Comparison of ENCODE assay signal across 25 cellular contexts in genomic region chr12:103780093-103780440, GRCh38.
DNase-seq lines count a peak whose midpoint lies in the region; ATAC-seq, FAIRE-seq and TF ChIP-seq lines count a peak whose summit lies in the region.
"Had no signal": no experiment of that assay in that cellular context is flagged by ENCODE, and none has a peak within 500 bp of the region (broad histone marks: within the 10 kb centered on the region; RNA-seq: fewer than 3 reads in every experiment).

No MANE protein-coding gene starts in this region.

- no peaks in the 10 kb centered on the region for H3K4me1 ChIP-seq in mammary epithelial cell (ENCODE audit: insufficient read depth, low read length)
- H3K4me1 ChIP-seq in pancreas = peaks cover 0 to 10% (median 0%) of the 10 kb centered on the region in 3 donors
- H3K4me1 ChIP-seq: ascending aorta, BLaER1, HAP-1 had no signal

- H3K27me3 ChIP-seq in mammary epithelial cell (ENCODE audit: insufficient read depth, low read length) (no peaks in the 10 kb centered on the region), pancreas (no peaks in the 10 kb centered on the region)
- H3K27me3 ChIP-seq: ascending aorta, BLaER1, heart left ventricle, SJSA1 had no signal

- H3K9me3 ChIP-seq in mammary epithelial cell (replicated peaks; ENCODE audit: insufficient read depth, low read length) (no peaks in the 10 kb centered on the region), pancreas (no peaks in the 10 kb centered on the region)
- H3K9me3 ChIP-seq: ascending aorta, BLaER1, Caco-2, HAP-1, heart left ventricle, SJSA1 had no signal

- no peak overlapping the region for H3K4me3 Mint-ChIP-seq in MCF 10A (ENCODE audit: unreplicated experiment)
- H3K4me3 Mint-ChIP-seq: activated naive CD4-positive, alpha-beta T cell treated with anti-CD3 and anti-CD28 coated beads, Interleukin-2, amount 10 ng/mL, durations not matched to agents 7 days and 5 days; activated T-cell treated with anti-CD3 and anti-CD28 coated beads, Interleukin-2, amount 50 U/mL, for 4 hours had no signal

- H3K36me3 ChIP-seq in mammary epithelial cell (ENCODE audit: insufficient read depth, low read length) (peaks cover 57% of the 10 kb centered on the region), pancreas (peaks cover 0 to 14% (median 0%) of the 10 kb centered on the region in 3 donors)

- no peak for FAIRE-seq in pancreas (lab: Jason Lieb, UNC)

- CTCF ChIA-PET in mammary epithelial cell (lab: Charles Lee; ENCODE audit: low non-redundant PET) (no interaction called here), MCF 10A (lab: Yijun Ruan, JAX) (interaction anchor here (0.6 to 3.1 kb wide), 4 partner anchors 9 to 283 kb away, joined by 3 to 20 read pairs (median 8); no protein-coding TSS in a partner anchor)

- peak; percentile 37 for DNase-seq in mammary epithelial cell
- DNase-seq in MCF 10A (ENCODE audit: unreplicated experiment) = no peak
- DNase-seq in amniotic epithelial cell (ENCODE audit: low read depth) = peak; percentile 82
- peak; percentile 15 for DNase-seq in kidney glomerular epithelial cell (lab: John Stamatoyannopoulos, UW)
- DNase-seq in pancreas = no peak
- DNase-seq in effector CD8-positive, alpha-beta T cell (lab: John Stamatoyannopoulos, UW) = no peak
- no peak for DNase-seq in NCI-H146 treated with DMSO at 0.1 percent for 48 hours (lab: John Stamatoyannopoulos, UW; ENCODE audit: unreplicated experiment)
- DNase-seq in HUDEP-2 (lab: John Stamatoyannopoulos, UW; ENCODE audit: unreplicated experiment in 76 of 76) = no peak
- DNase-seq: 8988T; activated CD4-positive, alpha-beta T cell treated with anti-CD3 and anti-CD28 coated beads, Interleukin-2, amount 50 U/mL, for 48 hours; activated naive CD4-positive, alpha-beta T cell treated with anti-CD3 and anti-CD28 coated beads, Interleukin-2, amount 10 ng/mL, durations not matched to agents 7 days and 5 days; activated T-cell treated with anti-CD3 and anti-CD28 coated beads, Interleukin-2, amount 50 U/mL, for 4 hours; Caco-2; heart left ventricle; NCI-H146; NCI-H774; occipital lobe; OCI-M1; retina; T-helper 2 cell; WERI-Rb-1 had no signal

- H3K4me1 Mint-ChIP-seq in MCF 10A (ENCODE audit: insufficient read depth, unreplicated experiment) = no peaks in the 10 kb centered on the region
- H3K4me1 Mint-ChIP-seq: activated naive CD4-positive, alpha-beta T cell treated with anti-CD3 and anti-CD28 coated beads, Interleukin-2, amount 10 ng/mL, durations not matched to agents 7 days and 5 days had no signal

- no TSS peak for BruUV-seq in mammary epithelial cell (replicated peaks; lab: Mats Ljungman, UMichigan)
- BruUV-seq in MCF 10A (replicated peaks; lab: Mats Ljungman, UMichigan) = no TSS peak

- H3K9me3 Mint-ChIP-seq in MCF 10A (ENCODE audit: unreplicated experiment) = no peaks in the 10 kb centered on the region
- H3K9me3 Mint-ChIP-seq: activated naive CD4-positive, alpha-beta T cell treated with anti-CD3 and anti-CD28 coated beads, Interleukin-2, amount 10 ng/mL, durations not matched to agents 7 days and 5 days; activated T-cell treated with anti-CD3 and anti-CD28 coated beads, Interleukin-2, amount 50 U/mL, for 4 hours had no signal

- no peak for TF ChIP-seq CTCF in mammary epithelial cell (conservative IDR thresholded peaks at IDR 0.05 in 1 of 2, IDR thresholded peaks at IDR 0.05 in 1 of 2; ENCODE audit: extremely low read depth in 1 of 2, insufficient read depth in 1 of 2, low read depth in 1 of 2, low read length in 2 of 2)
- TF ChIP-seq CTCF in MCF 10A (IDR thresholded peaks at IDR 0.05; ENCODE audit: unreplicated experiment) = no peak
- TF ChIP-seq CTCF in pancreas (IDR thresholded peaks at IDR 0.05) = no peak

- H2AFZ ChIP-seq in mammary epithelial cell (ENCODE audit: low read depth, low read length) = no peak overlapping the region

- H3K27ac Mint-ChIP-seq in MCF 10A (ENCODE audit: low read depth, unreplicated experiment) = no peak overlapping the region
- H3K27ac Mint-ChIP-seq: activated naive CD4-positive, alpha-beta T cell treated with anti-CD3 and anti-CD28 coated beads, Interleukin-2, amount 10 ng/mL, durations not matched to agents 7 days and 5 days had no signal

- H3K4me3 ChIP-seq in mammary epithelial cell (replicated peaks in 1 of 3; ENCODE audit: insufficient read depth in 1 of 3, low read depth in 2 of 3, low read length in 3 of 3) = no peak overlapping the region
- no peak overlapping the region for H3K4me3 ChIP-seq in pancreas
- H3K4me3 ChIP-seq: ascending aorta, BLaER1, HAP-1, heart left ventricle, SJSA1 had no signal

- in situ Hi-C loops in mammary epithelial cell (cut with MboI; ENCODE audit: low sequenced_read_pairs in 2 of 2) = no loop called here

- WGBS in mammary epithelial cell (ENCODE audit: low coverage, missing lambda C conversion rate) = 96% methylated on average over 4 of the region's 4 CpGs
- 95 to 99% methylated on average over 4 of the region's 4 CpGs for WGBS in pancreas, 2 donors

- no peaks in the 10 kb centered on the region for H4K20me1 ChIP-seq in mammary epithelial cell (ENCODE audit: insufficient read depth, low read length)
- H4K20me1 ChIP-seq: BLaER1 had no signal

- dilution Hi-C loops in mammary epithelial cell (cut with HindIII; ENCODE audit: low sequenced_read_pairs) = no loop called here

- no peak overlapping the region for H3K9ac ChIP-seq in mammary epithelial cell (ENCODE audit: insufficient read depth, low read length)
- H3K9ac ChIP-seq: BLaER1 had no signal

- H3K36me3 Mint-ChIP-seq in MCF 10A (ENCODE audit: insufficient read depth, unreplicated experiment) = peaks cover 57% of the 10 kb centered on the region

- H3K27me3 Mint-ChIP-seq in MCF 10A (ENCODE audit: insufficient read depth, unreplicated experiment) = no peaks in the 10 kb centered on the region
- H3K27me3 Mint-ChIP-seq: activated naive CD4-positive, alpha-beta T cell treated with anti-CD3 and anti-CD28 coated beads, Interleukin-2, amount 10 ng/mL, durations not matched to agents 7 days and 5 days had no signal

- POLR2A ChIA-PET in MCF 10A (lab: Yijun Ruan, JAX) = no interaction called here

- intact Hi-C loops in mammary epithelial cell (cut with micrococcal nuclease) = loop anchor here (10.0 kb wide), 1 partner anchor 165 kb away; no protein-coding TSS in a partner anchor
- intact Hi-C loops in MCF 10A (cut with micrococcal nuclease) = no loop called here
- intact Hi-C loops in pancreas (cut with DNase I) = loop anchor here in 1 of 3 donors (5.0 kb wide), 1 partner anchor 92 kb away; no protein-coding TSS in a partner anchor

- H3K4me2 ChIP-seq in mammary epithelial cell (ENCODE audit: insufficient read depth, low read depth, low read length) = no peak overlapping the region
- H3K4me2 ChIP-seq: BLaER1 had no signal

- H3K27ac ChIP-seq in mammary epithelial cell (ENCODE audit: insufficient read depth, low read depth, low read length) (no peak overlapping the region), pancreas (no peak overlapping the region)
- H3K27ac ChIP-seq: ascending aorta, BLaER1, SJSA1, WERI-Rb-1 had no signal

- peaks cover 5% of the 10 kb centered on the region for H3K79me2 ChIP-seq in mammary epithelial cell (ENCODE audit: insufficient read depth, low read length)

- no peak for ATAC-seq in pancreas
- ATAC-seq: activated T-cell treated with anti-CD3 and anti-CD28 coated beads, Interleukin-2, amount 50 U/mL, for 4 hours; heart left ventricle had no signal

Comparison
In these comparisons a context has a peak if more than half of its experiments do, and no peak if none do; other contexts are left out.
1. DNase-seq: peak in mammary epithelial cell (single experiment), amniotic epithelial cell (single experiment) and kidney glomerular epithelial cell (single experiment); none in MCF 10A (single experiment), pancreas (0 of 6), effector CD8-positive, alpha-beta T cell (single experiment), NCI-H146 treated with DMSO at 0.1 percent for 48 hours (single experiment) and HUDEP-2 (0 of 76).